In the genomic region with DNA sequence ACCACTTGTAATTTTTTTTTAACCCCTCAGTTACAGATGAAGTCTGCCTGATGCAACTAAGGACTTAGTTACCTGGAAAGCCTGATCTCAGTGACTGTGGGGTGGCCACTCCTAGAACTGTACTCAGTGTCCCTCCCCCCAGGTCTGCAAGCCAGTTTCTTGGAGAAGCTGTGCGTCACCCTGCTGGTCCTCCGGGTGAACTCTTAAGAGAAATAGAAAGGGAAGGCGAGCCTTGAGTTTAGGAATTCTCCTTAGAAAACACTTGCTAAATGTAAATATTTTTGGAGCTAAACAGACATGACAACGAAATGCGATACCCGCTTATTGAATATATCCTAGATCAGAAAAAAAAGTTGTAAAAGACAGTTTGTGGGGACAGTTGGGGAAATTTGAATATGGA, we compare ENCODE assay signal across 8 cellular contexts. TPM values are rescaled to one million over a fixed set of nuclear protein-coding genes. Genes with fewer than 3 reads are reported as not detected.
DNase-seq lines count a peak whose midpoint lies in the region; ATAC-seq, FAIRE-seq and TF ChIP-seq lines count a peak whose summit lies in the region.

No MANE protein-coding gene starts in this region.

- H3K4me1 ChIP-seq in HCT116 (ENCODE audit: control insufficient read depth in 1 of 2, insufficient read depth in 2 of 2, low read length in 2 of 2) (peaks cover 0 to 12% of the 10 kb centered on the region in 2 experiments; a peak in 2 of 4 replicates), mammary epithelial cell (ENCODE audit: insufficient read depth, low read length) (peaks cover 28% of the 10 kb centered on the region), kidney (ENCODE audit: control insufficient read depth in 1 of 2, insufficient read depth in 1 of 2, low read depth in 1 of 2, low read length in 2 of 2) (peaks cover 0 to 22% of the 10 kb centered on the region in 2 donors), neuronal stem cell (ENCODE audit: control insufficient read depth in 2 of 2, insufficient read depth in 1 of 2, low read depth in 1 of 2, low read length in 2 of 2) (peaks cover 0 to 2% of the 10 kb centered on the region in 2 donors)

- no peak for TF ChIP-seq POLR2A in HCT116 (IDR thresholded peaks at IDR 0.05; ENCODE audit: borderline replicate concordance, extremely low read depth, insufficient read depth, insufficient read length)

- H4K91ac ChIP-seq in neuronal stem cell (ENCODE audit: low read depth, low read length, poor library complexity), result no peak overlapping the region

- no peak for FAIRE-seq in kidney (lab: Jason Lieb, UNC)

- no peak overlapping the region for H2BK12ac ChIP-seq in neuronal stem cell (ENCODE audit: low read length)

- H3K4me2 ChIP-seq in HCT116 (ENCODE audit: low read length) (no peak overlapping the region), mammary epithelial cell (ENCODE audit: insufficient read depth, low read depth, low read length) (peak overlapping the region; percentile 84), neuronal stem cell (ENCODE audit: insufficient read depth, low read length, poor library complexity, severe bottlenecking) (no peak overlapping the region)

- H3K4me1 Mint-ChIP-seq in stimulated activated memory B cell treated with anti-CD40 and anti-IgM and Interleukin-4, amounts not matched to agents 10 μg/mL and 1 μg/mL and 100 μg/mL, for 72 hours, result peaks cover 49% of the 10 kb centered on the region
- H3K4me1 Mint-ChIP-seq in activated naive CD4-positive, alpha-beta T cell treated with anti-CD3 and anti-CD28 coated beads for 36 hours (ENCODE audit: low read depth), result peaks cover 4% of the 10 kb centered on the region

- H3K23ac ChIP-seq in neuronal stem cell (ENCODE audit: low read depth, low read length, poor library complexity), result no peak overlapping the region

- H3K27ac ChIP-seq in HCT116 (ENCODE audit: low read depth, low read length) (no peak overlapping the region), mammary epithelial cell (ENCODE audit: insufficient read depth, low read depth, low read length) (peak overlapping the region; percentile 82), kidney (ENCODE audit: low read depth in 2 of 2, low read length in 2 of 2) (peak overlapping the region; percentile 69 to 82), neuronal stem cell (replicated peaks; ENCODE audit: low read length) (no peak overlapping the region)

- in situ Hi-C loops in mammary epithelial cell (cut with MboI; ENCODE audit: low sequenced_read_pairs in 2 of 2), result no loop called here

- no peak overlapping the region for H2BK5ac ChIP-seq in neuronal stem cell (ENCODE audit: low read length)

- POLR2A ChIA-PET in HCT116 (lab: Charles Lee), result no interaction called here

- H2AK5ac ChIP-seq in neuronal stem cell (ENCODE audit: low read depth, low read length), result no peak overlapping the region

- DNase-seq in HCT116 (ENCODE audit: low read depth, low spot score), result no peak
- peak; percentile 76 for DNase-seq in mammary epithelial cell
- peak; percentile 76 for DNase-seq in kidney
- DNase-seq in NCI-H1105 (lab: John Stamatoyannopoulos, UW), result no peak
- DNase-seq in hippocampal formation (lab: John Stamatoyannopoulos, UW), result no peak
- DNase-seq in neuronal stem cell (ENCODE audit: low spot score), result no peak
- DNase-seq in activated naive CD4-positive, alpha-beta T cell treated with anti-CD3 and anti-CD28 coated beads for 36 hours, result no peak

- no peak overlapping the region for H2BK120ac ChIP-seq in neuronal stem cell (ENCODE audit: low read depth, low read length)

- no peak for TF ChIP-seq RAD21 in HCT116 (IDR thresholded peaks at IDR 0.05; ENCODE audit: low read depth)

- H2BK15ac ChIP-seq in neuronal stem cell (ENCODE audit: low read length), result no peak overlapping the region

- no peaks in the 10 kb centered on the region for H3K27me3 ChIP-seq in HCT116 (ENCODE audit: insufficient read depth, low read length)
- no peaks in the 10 kb centered on the region for H3K27me3 ChIP-seq in mammary epithelial cell (ENCODE audit: insufficient read depth, low read length)
- H3K27me3 ChIP-seq in neuronal stem cell (ENCODE audit: control insufficient read depth in 3 of 3, insufficient read depth in 3 of 3, low read depth in 1 of 3, low read length in 3 of 3), result no peaks in the 10 kb centered on the region

- no peaks in the 10 kb centered on the region for H3K9me2 ChIP-seq in HCT116 (ENCODE audit: insufficient read depth)

- CTCF ChIA-PET in HCT116 (lab: Charles Lee) (no interaction called here), mammary epithelial cell (lab: Charles Lee; ENCODE audit: low non-redundant PET) (no interaction called here)
- CTCF ChIA-PET in activated naive CD4-positive, alpha-beta T cell treated with anti-CD3 and anti-CD28 coated beads for 36 hours (lab: Charles Lee), result no interaction called here

- H2AFZ ChIP-seq in HCT116 (ENCODE audit: low read depth, low read length, poor library complexity, severe bottlenecking), result no peak overlapping the region
- H2AFZ ChIP-seq in mammary epithelial cell (ENCODE audit: low read depth, low read length), result no peak overlapping the region
- no peak overlapping the region for H2AFZ ChIP-seq in neuronal stem cell (ENCODE audit: low read length)

- H3K79me2 ChIP-seq in HCT116 (ENCODE audit: insufficient read depth, low read length), result no peaks in the 10 kb centered on the region
- no peaks in the 10 kb centered on the region for H3K79me2 ChIP-seq in mammary epithelial cell (ENCODE audit: insufficient read depth, low read length)

- H3K36me3 ChIP-seq in HCT116 (ENCODE audit: control insufficient read depth in 1 of 2, insufficient read depth in 2 of 2, low read length in 2 of 2) (peaks cover 0 to 4% of the 10 kb centered on the region in 2 experiments; a peak in 2 of 4 replicates), mammary epithelial cell (ENCODE audit: insufficient read depth, low read length) (no peaks in the 10 kb centered on the region), kidney (ENCODE audit: control insufficient read depth in 1 of 2, insufficient read depth in 2 of 2, low read length in 2 of 2) (no peaks in the 10 kb centered on the region), neuronal stem cell (replicated peaks in 1 of 2; ENCODE audit: control insufficient read depth in 2 of 2, insufficient read depth in 2 of 2, low read length in 2 of 2) (peaks cover 0 to 11% of the 10 kb centered on the region in 2 donors)

- BruUV-seq in HCT116 (replicated peaks; lab: Mats Ljungman, UMichigan) (no TSS peak), mammary epithelial cell (replicated peaks; lab: Mats Ljungman, UMichigan) (no TSS peak)

- H3K9me3 Mint-ChIP-seq in stimulated activated memory B cell treated with anti-CD40 and anti-IgM and Interleukin-4, amounts not matched to agents 10 μg/mL and 1 μg/mL and 100 μg/mL, for 72 hours, result no peaks in the 10 kb centered on the region
- no peaks in the 10 kb centered on the region for H3K9me3 Mint-ChIP-seq in activated naive CD4-positive, alpha-beta T cell treated with anti-CD3 and anti-CD28 coated beads for 36 hours

- no peaks in the 10 kb centered on the region for H3K27me3 Mint-ChIP-seq in stimulated activated memory B cell treated with anti-CD40 and anti-IgM and Interleukin-4, amounts not matched to agents 10 μg/mL and 1 μg/mL and 100 μg/mL, for 72 hours
- H3K27me3 Mint-ChIP-seq in activated naive CD4-positive, alpha-beta T cell treated with anti-CD3 and anti-CD28 coated beads for 36 hours (ENCODE audit: low read depth), result no peaks in the 10 kb centered on the region

- intact Hi-C loops in HCT116 (cut with micrococcal nuclease) (no loop called here), mammary epithelial cell (cut with micrococcal nuclease) (no loop called here), kidney (cut with DNase I) (no loop called here)
- intact Hi-C loops in activated naive CD4-positive, alpha-beta T cell treated with anti-CD3 and anti-CD28 coated beads for 36 hours (cut with micrococcal nuclease), result no loop called here

- H4K20me1 ChIP-seq in HCT116 (ENCODE audit: insufficient read depth) (no peaks in the 10 kb centered on the region), mammary epithelial cell (ENCODE audit: insufficient read depth, low read length) (no peaks in the 10 kb centered on the region)

- peak overlapping the region; percentile 41 for H3K4me3 Mint-ChIP-seq in stimulated activated memory B cell treated with anti-CD40 and anti-IgM and Interleukin-4, amounts not matched to agents 10 μg/mL and 1 μg/mL and 100 μg/mL, for 72 hours
- H3K4me3 Mint-ChIP-seq in activated naive CD4-positive, alpha-beta T cell treated with anti-CD3 and anti-CD28 coated beads for 36 hours, result no peak overlapping the region

- TF ChIP-seq CTCF in HCT116 (IDR thresholded peaks at IDR 0.05 in 2 of 3, conservative IDR thresholded peaks at IDR 0.05 in 1 of 3; ENCODE audit: borderline replicate concordance in 1 of 3, insufficient read depth in 1 of 3, low read depth in 2 of 3, low read length in 2 of 3) (no peak), mammary epithelial cell (conservative IDR thresholded peaks at IDR 0.05 in 1 of 2, IDR thresholded peaks at IDR 0.05 in 1 of 2; ENCODE audit: extremely low read depth in 1 of 2, insufficient read depth in 1 of 2, low read depth in 1 of 2, low read length in 2 of 2) (no peak), kidney (IDR thresholded peaks at IDR 0.05; ENCODE audit: borderline replicate concordance, extremely low read depth, insufficient read depth) (peak; percentile 22)

- H3K14ac ChIP-seq in neuronal stem cell (ENCODE audit: low read length), result no peak overlapping the region

- ATAC-seq in HCT116, result peak; percentile 38; the same call in 1 of the 2 replicates
- no peak for ATAC-seq in stimulated activated memory B cell treated with anti-CD40 and anti-IgM and Interleukin-4, amounts not matched to agents 10 μg/mL and 1 μg/mL and 100 μg/mL, for 72 hours

- H3K4ac ChIP-seq in neuronal stem cell (ENCODE audit: low read length), result no peak overlapping the region

- H3K36me3 Mint-ChIP-seq in stimulated activated memory B cell treated with anti-CD40 and anti-IgM and Interleukin-4, amounts not matched to agents 10 μg/mL and 1 μg/mL and 100 μg/mL, for 72 hours, result peaks cover 46% of the 10 kb centered on the region
- peaks cover 9% of the 10 kb centered on the region for H3K36me3 Mint-ChIP-seq in activated naive CD4-positive, alpha-beta T cell treated with anti-CD3 and anti-CD28 coated beads for 36 hours (ENCODE audit: low read depth)

- H3K79me1 ChIP-seq in neuronal stem cell (ENCODE audit: low read depth, low read length), result no peaks in the 10 kb centered on the region

- RAD21 ChIA-PET in HCT116 (lab: Charles Lee; ENCODE audit: low non-redundant PET in 1 of 2, low total read pairs in 2 of 2, uncharacterized antibody in 2 of 2, unreplicated experiment in 2 of 2), result no interaction called here

- H3K9me3 ChIP-seq in HCT116 (ENCODE audit: control insufficient read depth in 1 of 2, insufficient read depth in 1 of 2, low read depth in 1 of 2, low read length in 2 of 2), result no peaks in the 10 kb centered on the region
- H3K9me3 ChIP-seq in mammary epithelial cell (replicated peaks; ENCODE audit: insufficient read depth, low read length), result no peaks in the 10 kb centered on the region
- H3K9me3 ChIP-seq in kidney (ENCODE audit: control insufficient read depth in 1 of 2, low read length in 2 of 2), result no peaks in the 10 kb centered on the region
- no peaks in the 10 kb centered on the region for H3K9me3 ChIP-seq in neuronal stem cell (replicated peaks in 1 of 2; ENCODE audit: control insufficient read depth in 2 of 2, insufficient read depth in 1 of 2, low read depth in 1 of 2, low read length in 2 of 2)

- H3K9ac ChIP-seq in HCT116 (ENCODE audit: low read length) (no peak overlapping the region), mammary epithelial cell (ENCODE audit: insufficient read depth, low read length) (peak overlapping the region; percentile 65), kidney (ENCODE audit: low read length in 2 of 2) (peak overlapping the region; percentile 54 to 86), neuronal stem cell (ENCODE audit: low read depth, low read length, poor library complexity) (no peak overlapping the region)

- no peak overlapping the region for H3K18ac ChIP-seq in neuronal stem cell (ENCODE audit: low read length)

- no peak overlapping the region for H3K27ac Mint-ChIP-seq in stimulated activated memory B cell treated with anti-CD40 and anti-IgM and Interleukin-4, amounts not matched to agents 10 μg/mL and 1 μg/mL and 100 μg/mL, for 72 hours
- H3K27ac Mint-ChIP-seq in activated naive CD4-positive, alpha-beta T cell treated with anti-CD3 and anti-CD28 coated beads for 36 hours, result no peak overlapping the region

- WGBS in mammary epithelial cell (ENCODE audit: low coverage, missing lambda C conversion rate), result 7% methylated on average over 5 of the region's 6 CpGs
- no CpG with 5 or more reads among the region's 6 CpGs for WGBS in neuronal stem cell (ENCODE audit: extremely low coverage in 2 of 2, insufficient read length in 2 of 2, insufficient replicate concordance in 1 of 2), 2 donors

- no peak overlapping the region for H3K4me3 ChIP-seq in HCT116 (replicated peaks in 1 of 2; ENCODE audit: low read depth in 1 of 2, low read length in 2 of 2)
- H3K4me3 ChIP-seq in mammary epithelial cell (replicated peaks in 1 of 3; ENCODE audit: insufficient read depth in 1 of 3, low read depth in 2 of 3, low read length in 3 of 3), result peak overlapping the region; percentile 40 to 51 (median 43)
- peak overlapping the region; percentile 77 to 86 for H3K4me3 ChIP-seq in kidney (ENCODE audit: low read length in 2 of 2)
- no peak overlapping the region for H3K4me3 ChIP-seq in neuronal stem cell (ENCODE audit: low read length in 2 of 2)

- no peak overlapping the region for H4K8ac ChIP-seq in neuronal stem cell (ENCODE audit: low read depth, low read length)

- dilution Hi-C loops in mammary epithelial cell (cut with HindIII; ENCODE audit: low sequenced_read_pairs), result no loop called here

RNA-seq across cellular contexts. Expression of gene SLC16A4, which starts 0.7 kb away (rescaled TPM):
- total RNA-seq in HCT116 (2021; ENCODE audit: unreplicated experiment) (0.20 TPM), mammary epithelial cell (100 to 1,000 TPM in 1 of 2 donors, 10 to 100 TPM in 1; 29.4 to 198 TPM), kidney (53.1 TPM)
- polyA plus RNA-seq in HCT116 (2012), result 0.12 and 0.13 TPM in 2 replicates
- polyA plus RNA-seq in mammary epithelial cell (12.4 TPM), kidney (ENCODE audit: insufficient read depth, low read depth, low replicate concordance) (51.8 TPM)
- 21.8 TPM for polyA minus RNA-seq in mammary epithelial cell
- 0.63 TPM for polyA plus RNA-seq in neuronal stem cell (2013, experiment 1 of 2)
- 0.46 TPM for polyA plus RNA-seq in neuronal stem cell (2013, experiment 2 of 2)
- total RNA-seq in activated naive CD4-positive, alpha-beta T cell treated with anti-CD3 and anti-CD28 coated beads for 36 hours, result under 1 TPM; 0.14 to 0.37 TPM

RNA-seq across cellular contexts. Expression of gene LAMTOR5, which starts 17.4 kb away (rescaled TPM):
- total RNA-seq in HCT116 (2021; ENCODE audit: unreplicated experiment), result 137 TPM
- polyA plus RNA-seq in HCT116 (2012), result 240 and 257 TPM in 2 replicates
- total RNA-seq in mammary epithelial cell, result 100 to 1,000 TPM in 1 of 2 donors, 10 to 100 TPM in 1; 75.5 to 106 TPM
- 319 TPM for polyA plus RNA-seq in mammary epithelial cell
- 69.8 TPM for polyA minus RNA-seq in mammary epithelial cell
- total RNA-seq in kidney, result 183 TPM
- 600 TPM for polyA plus RNA-seq in kidney (ENCODE audit: insufficient read depth, low read depth, low replicate concordance)
- polyA plus RNA-seq in neuronal stem cell (2013, experiment 1 of 2), result 210 TPM
- polyA plus RNA-seq in neuronal stem cell (2013, experiment 2 of 2), result 203 TPM
- total RNA-seq in activated naive CD4-positive, alpha-beta T cell treated with anti-CD3 and anti-CD28 coated beads for 36 hours, result 100 to 1,000 TPM; 138 to 144 TPM

RNA-seq across cellular contexts. Expression of gene RBM15, which starts 50.9 kb away (rescaled TPM):
- total RNA-seq in HCT116 (2021; ENCODE audit: unreplicated experiment), result 44.0 TPM
- polyA plus RNA-seq in HCT116 (2012), result 10.9 and 14.7 TPM in 2 replicates
- 10 to 100 TPM; 26.3 to 47.0 TPM for total RNA-seq in mammary epithelial cell
- polyA plus RNA-seq in mammary epithelial cell, result 16.5 TPM
- polyA minus RNA-seq in mammary epithelial cell, result 76.2 TPM
- total RNA-seq in kidney, result 27.8 TPM
- 2.2 TPM for polyA plus RNA-seq in kidney (ENCODE audit: insufficient read depth, low read depth, low replicate concordance)
- polyA plus RNA-seq in neuronal stem cell (2013, experiment 1 of 2), result 12.3 TPM
- 13.7 TPM for polyA plus RNA-seq in neuronal stem cell (2013, experiment 2 of 2)
- 10 to 100 TPM; 91.0 to 91.5 TPM for total RNA-seq in activated naive CD4-positive, alpha-beta T cell treated with anti-CD3 and anti-CD28 coated beads for 36 hours

Comparison
In these comparisons a context has a peak if more than half of its experiments do, and no peak if none do; other contexts are left out.
1. DNase-seq: peak in mammary epithelial cell (single experiment) and kidney (single experiment); none in HCT116 (single experiment), NCI-H1105 (single experiment), hippocampal formation (0 of 2), neuronal stem cell (single experiment) and activated naive CD4-positive, alpha-beta T cell treated with anti-CD3 and anti-CD28 coated beads for 36 hours (single experiment).
2. H3K27ac ChIP-seq: peak in mammary epithelial cell (single experiment) and kidney (2 of 2); none in HCT116 (single experiment) and neuronal stem cell (single experiment).
3. H3K4me3 ChIP-seq: peak in mammary epithelial cell (3 of 3) and kidney (2 of 2); none in HCT116 (0 of 2) and neuronal stem cell (0 of 2).
4. H3K9ac ChIP-seq: peak in mammary epithelial cell (single experiment) and kidney (2 of 2); none in HCT116 (single experiment) and neuronal stem cell (single experiment).
5. RNA of gene SLC16A4, which starts 0.7 kb away (total RNA-seq): 29.4 to 198 TPM in mammary epithelial cell and 53.1 TPM in kidney (single experiment); 0.14 to 0.37 TPM in activated naive CD4-positive, alpha-beta T cell treated with anti-CD3 and anti-CD28 coated beads for 36 hours and 0.20 TPM in HCT116 (single experiment); every median in the first group is over 10 times any median in the second.